Comparison of ENCODE assay signal across 8 cellular contexts in genomic region chr1:23367791-23368561, GRCh38. TPM values are rescaled to one million over a fixed set of nuclear protein-coding genes. Genes with fewer than 3 reads are reported as not detected.
DNase-seq lines count a peak whose midpoint lies in the region; ATAC-seq, FAIRE-seq and TF ChIP-seq lines count a peak whose summit lies in the region.

No MANE protein-coding gene starts in this region.

- H3K36me3 ChIP-seq in adipocyte (ENCODE audit: control insufficient read depth, insufficient read depth, low read length, severe bottlenecking): peaks cover 44% of the 10 kb centered on the region
- H3K36me3 ChIP-seq in cardiac muscle cell: peaks cover 26% of the 10 kb centered on the region
- peaks cover 1% of the 10 kb centered on the region for H3K36me3 ChIP-seq in parathyroid adenoma (ENCODE audit: control insufficient read depth, insufficient read depth, low read length)
- peaks cover under 1 to 44% (median 23%) of the 10 kb centered on the region in 3 donors for H3K36me3 ChIP-seq in tibial nerve

- H3K27ac ChIP-seq in cardiac muscle cell (peak overlapping the region; percentile 97), parathyroid adenoma (peak overlapping the region; percentile 95), tibial nerve (peak overlapping the region; percentile 94 to 99 (median 98))

- DNase-seq in GM12891 (ENCODE audit: insufficient read length, low spot score) (peak; percentile 98), NCI-H1417 treated with DMSO at 0.1 percent for 48 hours (lab: John Stamatoyannopoulos, UW) (peak; percentile 92), SW 1271 (lab: John Stamatoyannopoulos, UW) (peak; percentile 95 to 97), adipocyte (ENCODE audit: low read depth) (peak; percentile 99), cardiac muscle cell (ENCODE audit: low read depth in 1 of 2, low spot score in 1 of 2) (peak; percentile 99), tibial nerve (ENCODE audit: low spot score in 2 of 2) (peak; percentile 96 to 97)

- H3K27me3 ChIP-seq in adipocyte (replicated peaks; ENCODE audit: control insufficient read depth, insufficient read depth, low read length) (no peaks in the 10 kb centered on the region), cardiac muscle cell (no peaks in the 10 kb centered on the region), parathyroid adenoma (ENCODE audit: control insufficient read depth, insufficient read depth, low read length) (no peaks in the 10 kb centered on the region), tibial nerve (no peaks in the 10 kb centered on the region)

- H3K9ac ChIP-seq in adipocyte (ENCODE audit: low read length) (peak overlapping the region; percentile 97), parathyroid adenoma (no peak overlapping the region)

- 4% methylated on average over 25 to 38 of the region's 41 CpGs for WGBS in tibial nerve, 2 donors

- H3K4me3 ChIP-seq in adipocyte (ENCODE audit: low read length): peak overlapping the region; percentile 99
- peak overlapping the region; percentile 95 for H3K4me3 ChIP-seq in cardiac muscle cell
- peak overlapping the region; percentile 99 for H3K4me3 ChIP-seq in parathyroid adenoma (ENCODE audit: low read depth, low read length)
- peak overlapping the region; percentile 79 to 95 (median 92) for H3K4me3 ChIP-seq in tibial nerve

- peak overlapping the region; percentile 98 for H2AFZ ChIP-seq in parathyroid adenoma

- H3K9me3 ChIP-seq in adipocyte (ENCODE audit: control insufficient read depth, low read length) (peaks cover 19% of the 10 kb centered on the region), cardiac muscle cell (ENCODE audit: low read depth) (no peaks in the 10 kb centered on the region), parathyroid adenoma (ENCODE audit: control insufficient read depth, low read length) (no peaks in the 10 kb centered on the region), tibial nerve (peaks cover 0 to 38% (median 9%) of the 10 kb centered on the region in 4 donors)

- peaks cover 50% of the 10 kb centered on the region for H3K4me1 ChIP-seq in adipocyte (ENCODE audit: control insufficient read depth, insufficient read depth, low read length)
- peaks cover 28% of the 10 kb centered on the region for H3K4me1 ChIP-seq in cardiac muscle cell (ENCODE audit: low read depth)
- peaks cover 7% of the 10 kb centered on the region for H3K4me1 ChIP-seq in parathyroid adenoma
- peaks cover 0 to 49% (median 29%) of the 10 kb centered on the region in 4 donors for H3K4me1 ChIP-seq in tibial nerve

- FAIRE-seq in GM12891 (lab: Jason Lieb, UNC): peak; percentile 97

- ATAC-seq in HG02798 (IDR thresholded peaks at IDR 0.05; ENCODE audit: poor library complexity, unreplicated experiment): peak; percentile 92

- peak; percentile 11 to 86 for TF ChIP-seq EP300 in tibial nerve (IDR thresholded peaks at IDR 0.05)

- TF ChIP-seq CTCF in cardiac muscle cell (IDR thresholded peaks at IDR 0.05; ENCODE audit: low read depth, low read length) (no peak), parathyroid adenoma (IDR thresholded peaks at IDR 0.05) (no peak), tibial nerve (IDR thresholded peaks at IDR 0.05) (peak in 2 of 5 experiments; percentile 20 to 24)

- peak overlapping the region; percentile 99 for H3K4me2 ChIP-seq in parathyroid adenoma (ENCODE audit: low read length)

- H3K79me2 ChIP-seq in parathyroid adenoma: no peaks in the 10 kb centered on the region

- peak; percentile 46; the same call in 1 of the 2 replicates for TF ChIP-seq POLR2A in GM12891 (IDR thresholded peaks at IDR 0.05; ENCODE audit: low read depth, low read length)
- peak; percentile 57 to 67 for TF ChIP-seq POLR2A in tibial nerve (IDR thresholded peaks at IDR 0.05)

TF ChIP-seq in GM12891, 5 proteins besides CTCF, POLR2A, EP300 and RAD21:
- TF ChIP-seq SPI1 (IDR thresholded peaks at IDR 0.05; ENCODE audit: low read depth, low read length) (no peak), TAF1 (IDR thresholded peaks at IDR 0.05; ENCODE audit: low read depth, low read length) (no peak), PAX5 (IDR thresholded peaks at IDR 0.05; ENCODE audit: insufficient read depth, low read length, severe bottlenecking) (no peak), POLR2AphosphoS5 (IDR thresholded peaks at IDR 0.05; ENCODE audit: low read depth, low read length) (peak; percentile 58; the same call in 1 of the 2 replicates), POU2F2 (IDR thresholded peaks at IDR 0.05; ENCODE audit: low read depth, low read length) (0 out of 2 replicates have a peak, but pooled peaks have one; percentile 9)

RNA-seq across cellular contexts. Expression of gene ZNF436, which starts 1.7 kb away (rescaled TPM):
- 1.4 TPM for polyA plus RNA-seq in GM12891 (2012; ENCODE audit: low read depth, missing spikeins)
- total RNA-seq in cardiac muscle cell (46.3 and 52.1 TPM in 2 replicates), tibial nerve (10 to 100 TPM; 22.8 to 35.0 (median 30.2) TPM)
- 25.3 and 32.2 TPM in 2 replicates for polyA plus RNA-seq in cardiac muscle cell

RNA-seq across cellular contexts. Expression of gene HNRNPR, which starts 23.9 kb away (rescaled TPM):
- polyA plus RNA-seq in GM12891 (2012; ENCODE audit: low read depth, missing spikeins): 93.5 TPM
- total RNA-seq in cardiac muscle cell (122 and 142 TPM in 2 replicates), tibial nerve (10 to 100 TPM; 63.6 to 79.8 (median 74.1) TPM)
- 149 and 154 TPM in 2 replicates for polyA plus RNA-seq in cardiac muscle cell

RNA-seq across cellular contexts. Expression of gene TCEA3, which starts 56.6 kb away (rescaled TPM):
- polyA plus RNA-seq in GM12891 (2012; ENCODE audit: low read depth, missing spikeins): 0.09 TPM
- 150 and 203 TPM in 2 replicates for total RNA-seq in cardiac muscle cell
- polyA plus RNA-seq in cardiac muscle cell: 174 and 198 TPM in 2 replicates
- 10 to 100 TPM; 21.0 to 48.5 (median 38.8) TPM for total RNA-seq in tibial nerve

Comparison
In these comparisons a context has a peak if more than half of its experiments do, and no peak if none do; other contexts are left out.
1. Peak in every context shown above with its lines: DNase-seq, ATAC-seq, H3K4me3 ChIP-seq and H3K27ac ChIP-seq.